Comparison of ENCODE assay signal across 14 cellular contexts in the genomic region with DNA sequence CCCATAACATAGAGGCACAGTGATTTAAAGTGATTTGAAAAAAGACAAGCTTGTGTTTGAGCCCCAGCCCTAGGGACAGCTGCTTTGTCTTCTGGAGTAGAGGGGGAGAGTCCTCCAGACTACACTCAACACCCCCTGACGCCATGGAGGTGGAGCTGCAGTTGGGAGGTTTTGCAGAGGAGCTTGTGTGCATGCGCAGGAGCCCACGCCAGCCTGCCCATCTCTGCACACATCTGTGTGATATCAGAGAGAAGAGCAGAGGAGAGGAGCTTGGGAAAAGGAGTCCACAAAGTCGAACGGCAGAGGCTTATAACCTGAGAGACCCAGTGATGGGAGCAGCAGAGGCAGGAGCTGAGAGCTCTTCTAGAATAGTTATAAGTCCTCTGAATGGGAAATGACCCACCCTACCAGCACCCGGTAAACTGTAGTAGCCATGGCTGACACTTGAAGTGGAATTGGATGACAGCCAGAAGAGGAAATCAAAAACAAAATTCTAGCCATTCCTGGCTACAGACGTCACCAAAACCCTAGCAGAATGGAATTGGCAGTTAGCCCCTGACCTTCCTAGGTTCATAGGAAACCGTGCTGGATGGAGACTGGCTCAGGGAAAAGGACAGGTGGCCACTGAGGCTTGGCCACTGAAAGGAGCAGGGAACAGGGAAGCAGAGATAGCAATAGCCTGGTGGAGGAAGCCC.
DNase-seq lines count a peak whose midpoint lies in the region; ATAC-seq and TF ChIP-seq lines count a peak whose summit lies in the region.
"Had no signal": no experiment of that assay in that cellular context is flagged by ENCODE, and none has a peak within 500 bp of the region (broad histone marks: within the 10 kb centered on the region; RNA-seq: fewer than 3 reads in every experiment).

No MANE protein-coding gene starts in this region.

- TF ChIP-seq EP300 in upper lobe of left lung (IDR thresholded peaks at IDR 0.05), result no peak

- no peaks in the 10 kb centered on the region for H3K9me3 ChIP-seq in A673 (ENCODE audit: low read depth, low read length, poor library complexity, severe bottlenecking)
- H3K9me3 ChIP-seq in upper lobe of left lung, result no peaks in the 10 kb centered on the region

- H3K4me3 ChIP-seq in A673 (ENCODE audit: low read depth, low read length, poor library complexity, severe bottlenecking) (no peak overlapping the region), fibroblast of villous mesenchyme (ENCODE audit: low read depth, low read length) (no peak overlapping the region), upper lobe of left lung (no peak overlapping the region)

- CTCF ChIA-PET in A673 (lab: Charles Lee), result no interaction called here

- no peak overlapping the region for H3K27ac ChIP-seq in A673 (ENCODE audit: low read depth, low read length, poor library complexity, severe bottlenecking)
- H3K27ac ChIP-seq in upper lobe of left lung, result no peak overlapping the region

- H3K27me3 ChIP-seq in A673 (replicated peaks; ENCODE audit: insufficient read depth, low read depth, low read length, poor library complexity) (no peaks in the 10 kb centered on the region), upper lobe of left lung (no peaks in the 10 kb centered on the region)

- intact Hi-C loops in A673 (cut with micrococcal nuclease; ENCODE audit: unreplicated experiment), result no loop called here

- TF ChIP-seq CTCF in A673 (conservative IDR thresholded peaks at IDR 0.05; ENCODE audit: low read depth, low read length) (no peak), fibroblast of villous mesenchyme (IDR thresholded peaks at IDR 0.05; ENCODE audit: insufficient read depth, low read depth, low read length) (no peak), upper lobe of left lung (IDR thresholded peaks at IDR 0.05) (no peak)

- peak; percentile 15 for DNase-seq in A673 (ENCODE audit: low spot score)
- peak; percentile 19 for DNase-seq in EL
- peak; percentile 61 for DNase-seq in NCI-H510A treated with DMSO at 0.1 percent for 48 hours (lab: John Stamatoyannopoulos, UW)
- peak; percentile 2 for DNase-seq in fibroblast of villous mesenchyme (ENCODE audit: low read depth)
- no peak for DNase-seq in occipital lobe (lab: John Stamatoyannopoulos, UW)
- DNase-seq in SW 1271 (lab: John Stamatoyannopoulos, UW), result no peak
- no peak for DNase-seq in upper lobe of left lung
- DNase-seq: activated CD4-positive, alpha-beta memory T cell treated with anti-CD3 and anti-CD28 coated beads, Interleukin-2, amount 10 ng/mL, durations not matched to agents 7 days and 5 days; activated effector memory CD4-positive, alpha-beta T cell treated with Interleukin-2 at 50 U/mL for 16 hours; C1 segment of cervical spinal cord; effector memory CD4-positive, alpha-beta T cell; nephron progenitor cell had no signal

- H3K36me3 ChIP-seq in A673 (ENCODE audit: insufficient read depth, low read length, poor library complexity, severe bottlenecking), result no peaks in the 10 kb centered on the region
- no peaks in the 10 kb centered on the region for H3K36me3 ChIP-seq in upper lobe of left lung

- no peaks in the 10 kb centered on the region for H3K4me1 ChIP-seq in A673 (ENCODE audit: insufficient read depth, low read length, poor library complexity, severe bottlenecking)
- H3K4me1 ChIP-seq in upper lobe of left lung, result peaks cover 0 to 4% (median 0%) of the 10 kb centered on the region in 4 donors

- no TSS peak for BruUV-seq in A673 (replicated peaks; lab: Mats Ljungman, UMichigan)

- ATAC-seq in upper lobe of left lung (ENCODE audit: low FRiP score in 2 of 2), result no peak
- no peak for ATAC-seq in GM18870 (IDR thresholded peaks at IDR 0.05; ENCODE audit: unreplicated experiment)
- ATAC-seq: sciatic nerve had no signal

- TF ChIP-seq POLR2A in upper lobe of left lung (IDR thresholded peaks at IDR 0.05), result no peak

- POLR2A ChIA-PET in A673 (lab: Charles Lee; ENCODE audit: low non-redundant PET), result no interaction called here

- WGBS in upper lobe of left lung, 2 donors, result 41 to 57% methylated on average over 8 of the region's 8 CpGs

Comparison
In these comparisons a context has a peak if more than half of its experiments do, and no peak if none do; other contexts are left out.
1. DNase-seq: peak in A673 (single experiment), EL (single experiment), NCI-H510A treated with DMSO at 0.1 percent for 48 hours (single experiment) and fibroblast of villous mesenchyme (single experiment); none in occipital lobe (single experiment), SW 1271 (0 of 2) and upper lobe of left lung (0 of 2).